ENCODE assay signal across 6 cellular contexts in the genomic region with DNA sequence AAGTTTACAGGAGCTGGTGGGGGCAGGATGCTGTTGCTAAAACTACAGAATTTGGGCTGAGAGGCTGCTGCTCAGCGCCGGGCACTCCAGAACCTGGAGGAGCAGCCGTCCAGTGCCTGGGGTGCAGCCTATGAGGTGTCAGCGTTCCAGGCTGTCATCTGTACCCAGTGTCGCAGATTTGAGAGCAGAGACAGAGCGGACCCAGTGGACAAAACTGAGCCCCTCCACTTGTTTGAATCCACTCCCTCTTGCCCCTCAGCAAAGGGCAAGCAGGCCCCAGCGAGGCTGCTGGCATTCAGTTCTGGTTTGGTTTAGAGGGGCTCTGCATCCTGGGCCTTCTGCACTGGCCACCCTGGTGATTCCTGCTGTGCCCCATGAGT.
"Had no signal": no experiment of that assay in that cellular context is flagged by ENCODE, and none has a peak within 500 bp of the region (broad histone marks: within the 10 kb centered on the region; RNA-seq: fewer than 3 reads in every experiment).

No MANE protein-coding gene starts in this region.

- ATAC-seq: GM23338, HepG2 had no signal

- H3K36me3 Mint-ChIP-seq: IgD-negative memory B cell had no signal

- H3K27ac ChIP-seq: HL-60 had no signal

- H3K4me3 ChIP-seq: GM23338 had no signal

- H3K4me1 Mint-ChIP-seq: IgD-negative memory B cell had no signal

- H3K27ac Mint-ChIP-seq: GM23338, IgD-negative memory B cell had no signal

- H3K4me3 Mint-ChIP-seq: GM23338, H9, IgD-negative memory B cell had no signal

- DNase-seq: H9, HCEC 1CT had no signal

- H3K9me3 Mint-ChIP-seq: GM23338, H9, IgD-negative memory B cell had no signal
